Comparison of ENCODE assay signal across 21 cellular contexts in genomic region chr21:43966946-43967512, GRCh38.
"Had no signal": no experiment of that assay in that cellular context is flagged by ENCODE, and none has a peak within 500 bp of the region (broad histone marks: within the 10 kb centered on the region; RNA-seq: fewer than 3 reads in every experiment).

No MANE protein-coding gene starts in this region.

- ATAC-seq: gastroesophageal sphincter; left colon; left ventricle myocardium superior; psoas muscle; stimulated activated naive B cell treated with anti-CD40 and anti-IgM and Interleukin-4, amounts not matched to agents 10 μg/mL and 1 μg/mL and 100 μg/mL, for 72 hours had no signal

- H3K27ac ChIP-seq: colonic mucosa, esophagus squamous epithelium, gastroesophageal sphincter, psoas muscle, sigmoid colon, skin epidermis, upper lobe of left lung, uterus had no signal

- H3K4me1 ChIP-seq: colonic mucosa, gastroesophageal sphincter, sigmoid colon, uterus had no signal

- DNase-seq: colonic mucosa; dermis blood vessel endothelial cell; esophagus squamous epithelium; foreskin fibroblast; glutamatergic neuron; kidney; left colon; left ventricle myocardium superior; mesenchymal stem cell; naive B cell; sigmoid colon; stimulated activated CD4-positive, alpha-beta T cell treated with anti-CD3 and anti-CD28 coated beads, Interleukin-2, amount 100 ng/mL, for 24 hours; stimulated activated CD4-positive, alpha-beta T cell treated with anti-CD3 and anti-CD28 coated beads, Interleukin-4, amount 100 ng/mL, for 4 hours; stimulated activated naive B cell treated with anti-CD40 and anti-IgM and Interleukin-4, amounts not matched to agents 10 μg/mL and 1 μg/mL and 100 μg/mL, for 72 hours; uterus had no signal

- H3K27me3 ChIP-seq: colonic mucosa, esophagus squamous epithelium, gastroesophageal sphincter, sigmoid colon, upper lobe of left lung, uterus had no signal

- H3K27me3 Mint-ChIP-seq: naive B cell; stimulated activated naive B cell treated with anti-CD40 and anti-IgM and Interleukin-4, amounts not matched to agents 10 μg/mL and 1 μg/mL and 100 μg/mL, for 72 hours had no signal

- H3K9me3 ChIP-seq: colonic mucosa, esophagus squamous epithelium, gastroesophageal sphincter, psoas muscle, sigmoid colon, upper lobe of left lung, uterus had no signal

- H3K4me3 Mint-ChIP-seq: naive B cell; nephron; stimulated activated naive B cell treated with anti-CD40 and anti-IgM and Interleukin-4, amounts not matched to agents 10 μg/mL and 1 μg/mL and 100 μg/mL, for 72 hours had no signal

- H3K36me3 ChIP-seq: uterus had no signal

- H3K9me3 Mint-ChIP-seq: naive B cell; stimulated activated naive B cell treated with anti-CD40 and anti-IgM and Interleukin-4, amounts not matched to agents 10 μg/mL and 1 μg/mL and 100 μg/mL, for 72 hours had no signal

- H3K4me3 ChIP-seq: colonic mucosa, esophagus squamous epithelium, gastroesophageal sphincter, lung, psoas muscle, sigmoid colon, skin epidermis, upper lobe of left lung, uterus had no signal

- H3K27ac Mint-ChIP-seq: nephron had no signal
